Comparison of ENCODE assay signal across 2 cellular contexts in the genomic region with DNA sequence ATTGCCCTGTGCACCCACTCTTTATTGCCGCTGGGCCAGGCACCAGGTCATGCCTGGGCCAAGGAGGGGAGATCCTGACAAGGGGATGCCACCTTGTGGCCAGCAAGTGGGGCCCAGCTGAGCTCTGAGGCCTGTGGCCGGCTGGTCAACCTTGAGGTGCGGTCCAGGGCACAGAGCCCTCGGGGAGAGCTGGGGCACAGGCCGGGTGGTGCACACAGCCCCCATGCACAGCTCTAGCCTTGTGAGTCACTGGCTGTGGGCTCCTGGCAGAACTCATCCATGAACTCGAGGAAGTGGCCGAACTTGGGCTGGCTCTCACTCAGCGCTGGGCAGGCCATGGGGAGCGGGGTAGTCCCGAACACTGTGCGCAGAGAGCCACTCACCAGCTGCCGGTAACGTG.
TF ChIP-seq lines count a peak whose summit lies in the region.

No MANE protein-coding gene starts in this region.

TF ChIP-seq in SK-N-SH treated with all-trans-retinoic acid at 6 μM for 48 hours, 23 proteins besides CTCF, POLR2A, EP300 and RAD21 (continued from another document):
- TF ChIP-seq, protein P1, sequence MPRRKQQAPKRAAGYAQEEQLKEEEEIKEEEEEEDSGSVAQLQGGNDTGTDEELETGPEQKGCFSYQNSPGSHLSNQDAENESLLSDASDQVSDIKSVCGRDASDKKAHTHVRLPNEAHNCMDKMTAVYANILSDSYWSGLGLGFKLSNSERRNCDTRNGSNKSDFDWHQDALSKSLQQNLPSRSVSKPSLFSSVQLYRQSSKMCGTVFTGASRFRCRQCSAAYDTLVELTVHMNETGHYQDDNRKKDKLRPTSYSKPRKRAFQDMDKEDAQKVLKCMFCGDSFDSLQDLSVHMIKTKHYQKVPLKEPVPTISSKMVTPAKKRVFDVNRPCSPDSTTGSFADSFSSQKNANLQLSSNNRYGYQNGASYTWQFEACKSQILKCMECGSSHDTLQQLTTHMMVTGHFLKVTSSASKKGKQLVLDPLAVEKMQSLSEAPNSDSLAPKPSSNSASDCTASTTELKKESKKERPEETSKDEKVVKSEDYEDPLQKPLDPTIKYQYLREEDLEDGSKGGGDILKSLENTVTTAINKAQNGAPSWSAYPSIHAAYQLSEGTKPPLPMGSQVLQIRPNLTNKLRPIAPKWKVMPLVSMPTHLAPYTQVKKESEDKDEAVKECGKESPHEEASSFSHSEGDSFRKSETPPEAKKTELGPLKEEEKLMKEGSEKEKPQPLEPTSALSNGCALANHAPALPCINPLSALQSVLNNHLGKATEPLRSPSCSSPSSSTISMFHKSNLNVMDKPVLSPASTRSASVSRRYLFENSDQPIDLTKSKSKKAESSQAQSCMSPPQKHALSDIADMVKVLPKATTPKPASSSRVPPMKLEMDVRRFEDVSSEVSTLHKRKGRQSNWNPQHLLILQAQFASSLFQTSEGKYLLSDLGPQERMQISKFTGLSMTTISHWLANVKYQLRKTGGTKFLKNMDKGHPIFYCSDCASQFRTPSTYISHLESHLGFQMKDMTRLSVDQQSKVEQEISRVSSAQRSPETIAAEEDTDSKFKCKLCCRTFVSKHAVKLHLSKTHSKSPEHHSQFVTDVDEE (CRISPR knock-in tag; IDR thresholded peaks at IDR 0.05) = no peak
- no peak for TF ChIP-seq OSR1 (CRISPR knock-in tag; IDR thresholded peaks at IDR 0.05)
- TF ChIP-seq, protein P2, sequence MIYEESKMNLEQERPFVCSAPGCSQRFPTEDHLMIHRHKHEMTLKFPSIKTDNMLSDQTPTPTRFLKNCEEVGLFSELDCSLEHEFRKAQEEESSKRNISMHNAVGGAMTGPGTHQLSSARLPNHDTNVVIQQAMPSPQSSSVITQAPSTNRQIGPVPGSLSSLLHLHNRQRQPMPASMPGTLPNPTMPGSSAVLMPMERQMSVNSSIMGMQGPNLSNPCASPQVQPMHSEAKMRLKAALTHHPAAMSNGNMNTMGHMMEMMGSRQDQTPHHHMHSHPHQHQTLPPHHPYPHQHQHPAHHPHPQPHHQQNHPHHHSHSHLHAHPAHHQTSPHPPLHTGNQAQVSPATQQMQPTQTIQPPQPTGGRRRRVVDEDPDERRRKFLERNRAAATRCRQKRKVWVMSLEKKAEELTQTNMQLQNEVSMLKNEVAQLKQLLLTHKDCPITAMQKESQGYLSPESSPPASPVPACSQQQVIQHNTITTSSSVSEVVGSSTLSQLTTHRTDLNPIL (CRISPR knock-in tag; IDR thresholded peaks at IDR 0.05; ENCODE audit: low read depth) = no peak
- no peak for TF ChIP-seq TCF4 (CRISPR knock-in tag; IDR thresholded peaks at IDR 0.05; ENCODE audit: borderline replicate concordance)
- no peak for TF ChIP-seq ESRRG (CRISPR knock-in tag; IDR thresholded peaks at IDR 0.05)
- TF ChIP-seq ARNTL (CRISPR knock-in tag; IDR thresholded peaks at IDR 0.05; ENCODE audit: borderline replicate concordance, low read depth) = no peak
- TF ChIP-seq, protein P3, sequence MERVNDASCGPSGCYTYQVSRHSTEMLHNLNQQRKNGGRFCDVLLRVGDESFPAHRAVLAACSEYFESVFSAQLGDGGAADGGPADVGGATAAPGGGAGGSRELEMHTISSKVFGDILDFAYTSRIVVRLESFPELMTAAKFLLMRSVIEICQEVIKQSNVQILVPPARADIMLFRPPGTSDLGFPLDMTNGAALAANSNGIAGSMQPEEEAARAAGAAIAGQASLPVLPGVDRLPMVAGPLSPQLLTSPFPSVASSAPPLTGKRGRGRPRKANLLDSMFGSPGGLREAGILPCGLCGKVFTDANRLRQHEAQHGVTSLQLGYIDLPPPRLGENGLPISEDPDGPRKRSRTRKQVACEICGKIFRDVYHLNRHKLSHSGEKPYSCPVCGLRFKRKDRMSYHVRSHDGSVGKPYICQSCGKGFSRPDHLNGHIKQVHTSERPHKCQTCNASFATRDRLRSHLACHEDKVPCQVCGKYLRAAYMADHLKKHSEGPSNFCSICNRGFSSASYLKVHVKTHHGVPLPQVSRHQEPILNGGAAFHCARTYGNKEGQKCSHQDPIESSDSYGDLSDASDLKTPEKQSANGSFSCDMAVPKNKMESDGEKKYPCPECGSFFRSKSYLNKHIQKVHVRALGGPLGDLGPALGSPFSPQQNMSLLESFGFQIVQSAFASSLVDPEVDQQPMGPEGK (CRISPR knock-in tag; IDR thresholded peaks at IDR 0.05; ENCODE audit: borderline replicate concordance) = no peak
- TF ChIP-seq CSDC2 (CRISPR knock-in tag; IDR thresholded peaks at IDR 0.05) = no peak
- no peak for TF ChIP-seq ZNF565 (CRISPR knock-in tag; conservative IDR thresholded peaks at IDR 0.05; ENCODE audit: low read depth)
- no peak for TF ChIP-seq ZFP30 (CRISPR knock-in tag; IDR thresholded peaks at IDR 0.05)
- TF ChIP-seq ZNF8 (CRISPR knock-in tag; IDR thresholded peaks at IDR 0.05) = no peak

TF ChIP-seq in SK-N-SH, 30 proteins besides CTCF, POLR2A, EP300 and RAD21 (continued from another document):
- TF ChIP-seq, protein P4, sequence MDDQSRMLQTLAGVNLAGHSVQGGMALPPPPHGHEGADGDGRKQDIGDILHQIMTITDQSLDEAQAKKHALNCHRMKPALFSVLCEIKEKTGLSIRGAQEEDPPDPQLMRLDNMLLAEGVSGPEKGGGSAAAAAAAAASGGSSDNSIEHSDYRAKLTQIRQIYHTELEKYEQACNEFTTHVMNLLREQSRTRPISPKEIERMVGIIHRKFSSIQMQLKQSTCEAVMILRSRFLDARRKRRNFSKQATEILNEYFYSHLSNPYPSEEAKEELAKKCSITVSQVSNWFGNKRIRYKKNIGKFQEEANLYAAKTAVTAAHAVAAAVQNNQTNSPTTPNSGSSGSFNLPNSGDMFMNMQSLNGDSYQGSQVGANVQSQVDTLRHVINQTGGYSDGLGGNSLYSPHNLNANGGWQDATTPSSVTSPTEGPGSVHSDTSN (IDR thresholded peaks at IDR 0.05) = no peak
